ENCODE assay signal across 1 cellular context in genomic region chr6:126529605-126530004, GRCh38.
TF ChIP-seq lines count a peak whose summit lies in the region.

No MANE protein-coding gene starts in this region.

TF ChIP-seq in HCT116, 20 proteins besides CTCF, POLR2A, EP300 and RAD21:
- TF ChIP-seq TCF7L2 (IDR thresholded peaks at IDR 0.05; ENCODE audit: borderline replicate concordance, extremely low read depth, insufficient read depth, insufficient read length): no peak
- TF ChIP-seq ELF1 (IDR thresholded peaks at IDR 0.05; ENCODE audit: borderline replicate concordance, low read depth): no peak
- TF ChIP-seq SP1 (IDR thresholded peaks at IDR 0.05; ENCODE audit: low read depth): no peak
- no peak for TF ChIP-seq EZH2phosphoT487 (IDR thresholded peaks at IDR 0.05; ENCODE audit: borderline replicate concordance)
- no peak for TF ChIP-seq YY1 (IDR thresholded peaks at IDR 0.05; ENCODE audit: extremely low read depth, insufficient replicate concordance, low read depth, low read length)
- TF ChIP-seq EGR1 (IDR thresholded peaks at IDR 0.05; ENCODE audit: low read depth): no peak
